In genomic region chr16:57721765-57722499, GRCh38 we compare ENCODE assay signal across 24 cellular contexts. TPM values are rescaled to one million over a fixed set of nuclear protein-coding genes. Genes with fewer than 3 reads are reported as not detected.
"Had no signal": no experiment of that assay in that cellular context is flagged by ENCODE, and none has a peak within 500 bp of the region (broad histone marks: within the 10 kb centered on the region; RNA-seq: fewer than 3 reads in every experiment).

No MANE protein-coding gene starts in this region.

- H3K9ac ChIP-seq: parathyroid adenoma had no signal

- H3K4me1 ChIP-seq: body of pancreas, heart left ventricle, parathyroid adenoma, transverse colon, vagina had no signal

- H3K36me3 ChIP-seq: heart left ventricle, transverse colon, vagina had no signal

- H3K36me3 Mint-ChIP-seq: activated naive CD8-positive, alpha-beta T cell treated with anti-CD3 and anti-CD28 coated beads for 36 hours had no signal

- H2AFZ ChIP-seq: parathyroid adenoma had no signal

- H3K4me3 Mint-ChIP-seq: activated CD4-positive, alpha-beta T cell treated with anti-CD3 and anti-CD28 coated beads, Interleukin-2, amount 10 ng/mL, durations not matched to agents 24 days and 14 days; activated naive CD8-positive, alpha-beta T cell treated with anti-CD3 and anti-CD28 coated beads for 36 hours; activated T-helper 1 cell treated with anti-CD3 and anti-CD28 coated beads, Interleukin-12 subunit alpha, Interleukin-12 subunit beta, Interleukin-2, Interleukin-4 antibody, amounts not matched to agents 30 ng/mL and 10 ng/mL and 1 ng/mL, durations not matched to agents 14 hours and 24 hours and 36 hours; T-helper 2 cell treated with Interferon-gamma antibody and Interleukin-4, amounts not matched to agents 5 μg/mL and 100 μg/mL, for 36 hours had no signal

- H3K9me3 ChIP-seq: body of pancreas, heart left ventricle, transverse colon, vagina had no signal

- H3K4me1 Mint-ChIP-seq: activated CD4-positive, alpha-beta T cell treated with anti-CD3 and anti-CD28 coated beads, Interleukin-2, amount 10 ng/mL, durations not matched to agents 24 days and 14 days; activated naive CD8-positive, alpha-beta T cell treated with anti-CD3 and anti-CD28 coated beads for 36 hours had no signal

- H3K27me3 ChIP-seq: body of pancreas, heart left ventricle, transverse colon, vagina had no signal

- H3K9me3 Mint-ChIP-seq: activated CD4-positive, alpha-beta T cell treated with anti-CD3 and anti-CD28 coated beads, Interleukin-2, amount 10 ng/mL, durations not matched to agents 24 days and 14 days; activated naive CD8-positive, alpha-beta T cell treated with anti-CD3 and anti-CD28 coated beads for 36 hours; activated T-helper 1 cell treated with anti-CD3 and anti-CD28 coated beads, Interleukin-12 subunit alpha, Interleukin-12 subunit beta, Interleukin-2, Interleukin-4 antibody, amounts not matched to agents 30 ng/mL and 10 ng/mL and 1 ng/mL, durations not matched to agents 14 hours and 24 hours and 36 hours; T-helper 2 cell treated with Interferon-gamma antibody and Interleukin-4, amounts not matched to agents 5 μg/mL and 100 μg/mL, for 36 hours had no signal

- H3K27me3 Mint-ChIP-seq: activated CD4-positive, alpha-beta T cell treated with anti-CD3 and anti-CD28 coated beads, Interleukin-2, amount 10 ng/mL, durations not matched to agents 24 days and 14 days had no signal

- H3K4me3 ChIP-seq: body of pancreas, heart left ventricle, lung, transverse colon, vagina had no signal

- H3K27ac ChIP-seq: body of pancreas, heart left ventricle, parathyroid adenoma, transverse colon, vagina had no signal

- FAIRE-seq: endothelial cell of umbilical vein had no signal

- H3K27ac Mint-ChIP-seq: activated CD4-positive, alpha-beta T cell treated with anti-CD3 and anti-CD28 coated beads, Interleukin-2, amount 10 ng/mL, durations not matched to agents 24 days and 14 days; activated naive CD8-positive, alpha-beta T cell treated with anti-CD3 and anti-CD28 coated beads for 36 hours; activated T-helper 1 cell treated with anti-CD3 and anti-CD28 coated beads, Interleukin-12 subunit alpha, Interleukin-12 subunit beta, Interleukin-2, Interleukin-4 antibody, amounts not matched to agents 30 ng/mL and 10 ng/mL and 1 ng/mL, durations not matched to agents 14 hours and 24 hours and 36 hours; T-helper 2 cell treated with Interferon-gamma antibody and Interleukin-4, amounts not matched to agents 5 μg/mL and 100 μg/mL, for 36 hours had no signal

- H3K79me2 ChIP-seq: parathyroid adenoma had no signal

- ATAC-seq: body of pancreas; left cardiac atrium; stimulated activated naive CD8-positive, alpha-beta T cell treated with anti-CD3 and anti-CD28 coated beads, Interleukin-15, Interleukin-2, amounts not matched to agents 100 U/mL and 50 U/mL, for 24 hours had no signal

- DNase-seq: activated CD4-positive, alpha-beta T cell treated with anti-CD3 and anti-CD28 coated beads, Interleukin-2, amount 10 ng/mL, durations not matched to agents 24 days and 14 days; activated CD4-positive, CD25-positive, alpha-beta regulatory T cell; activated naive CD8-positive, alpha-beta T cell treated with anti-CD3 and anti-CD28 coated beads for 36 hours; amygdala; body of pancreas; central memory CD4-positive, alpha-beta T cell; cortex of kidney; effector CD4-positive, alpha-beta T cell; foreskin melanocyte; heart left ventricle; left cardiac atrium; midbrain; retina; stimulated activated CD4-positive, alpha-beta T cell treated with anti-CD3 and anti-CD28 coated beads, Interleukin-4, amount 100 ng/mL, for 24 hours; stimulated activated naive CD8-positive, alpha-beta T cell treated with anti-CD3 and anti-CD28 coated beads, Interleukin-15, Interleukin-2, amounts not matched to agents 100 U/mL and 50 U/mL, for 24 hours; transverse colon had no signal

RNA-seq across cellular contexts. Expression of gene DRC7, which starts 27.3 kb away (rescaled TPM):
- total RNA-seq: activated CD4-positive, alpha-beta T cell treated with anti-CD3 and anti-CD28 coated beads, Interleukin-2, amount 10 ng/mL, durations not matched to agents 24 days and 14 days; activated naive CD8-positive, alpha-beta T cell treated with anti-CD3 and anti-CD28 coated beads for 36 hours; activated T-helper 1 cell treated with anti-CD3 and anti-CD28 coated beads, Interleukin-12 subunit alpha, Interleukin-12 subunit beta, Interleukin-2, Interleukin-4 antibody, amounts not matched to agents 30 ng/mL and 10 ng/mL and 1 ng/mL, durations not matched to agents 14 hours and 24 hours and 36 hours; left cardiac atrium; myocyte; skeletal muscle tissue; transverse colon; vagina had no signal
- polyA plus RNA-seq: heart left ventricle had no signal

RNA-seq across cellular contexts. Expression of gene ADGRG3, which starts 53.8 kb away (rescaled TPM):
- total RNA-seq: activated CD4-positive, alpha-beta T cell treated with anti-CD3 and anti-CD28 coated beads, Interleukin-2, amount 10 ng/mL, durations not matched to agents 24 days and 14 days; activated naive CD8-positive, alpha-beta T cell treated with anti-CD3 and anti-CD28 coated beads for 36 hours; activated T-helper 1 cell treated with anti-CD3 and anti-CD28 coated beads, Interleukin-12 subunit alpha, Interleukin-12 subunit beta, Interleukin-2, Interleukin-4 antibody, amounts not matched to agents 30 ng/mL and 10 ng/mL and 1 ng/mL, durations not matched to agents 14 hours and 24 hours and 36 hours; endothelial cell of umbilical vein; myocyte had no signal
- polyA plus RNA-seq: endothelial cell of umbilical vein had no signal
